ENCODE assay signal across 11 cellular contexts in the genomic region with DNA sequence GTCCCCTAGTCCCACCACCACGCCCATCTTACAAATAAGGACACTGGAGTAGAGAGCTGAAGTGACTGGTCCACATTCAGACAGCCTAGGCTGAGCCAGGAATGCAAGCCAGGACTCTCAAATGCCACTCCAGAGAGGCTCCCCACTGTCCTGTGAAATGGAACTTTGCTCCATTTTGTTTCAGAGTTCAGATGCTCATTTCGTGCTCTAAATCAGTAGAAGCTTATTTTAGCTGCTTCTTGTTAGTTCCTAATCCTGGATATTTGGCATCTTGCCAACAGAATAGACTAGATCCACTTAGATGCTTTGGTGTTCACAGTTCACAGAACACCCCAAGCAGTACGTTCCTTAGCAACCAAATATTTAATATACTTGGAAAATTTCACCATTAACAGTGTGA. TPM values are rescaled to one million over a fixed set of nuclear protein-coding genes. Genes with fewer than 3 reads are reported as not detected.
A peak's percentile ranks its signal among the peaks of the same experiment; 100 is the strongest.
DNase-seq lines count a peak whose midpoint lies in the region; ATAC-seq and TF ChIP-seq lines count a peak whose summit lies in the region.
"Had no signal": no experiment of that assay in that cellular context is flagged by ENCODE, and none has a peak within 500 bp of the region (broad histone marks: within the 10 kb centered on the region; RNA-seq: fewer than 3 reads in every experiment).

No MANE protein-coding gene starts in this region.

- CTCF ChIA-PET in AG04449 (lab: Yijun Ruan, JAX) = interaction anchor here (1.1 kb wide), 1 partner anchor 16 kb away, joined by 3 read pairs; no protein-coding TSS in a partner anchor

- peak; percentile 12 for DNase-seq in AG04449 (ENCODE audit: low read depth, low spot score)
- DNase-seq in LHCN-M2 (ENCODE audit: low read depth) = peak; percentile 9
- no peak for DNase-seq in coronary artery (ENCODE audit: low spot score)
- DNase-seq in mesendoderm = peak; percentile 14
- DNase-seq in NCI-H2081 treated with DMSO at 0.1 percent for 48 hours (lab: John Stamatoyannopoulos, UW) = no peak
- no peak for DNase-seq in activated CD4-positive, CD25-positive, alpha-beta regulatory T cell treated with anti-CD3 and anti-CD28 coated beads, Interleukin-2, amount 50 U/mL, for 72 hours
- DNase-seq: CD8-positive, alpha-beta memory T cell; GOT3 had no signal

- no peak overlapping the region for H3K4me2 ChIP-seq in mesendoderm (ENCODE audit: low read length)

- H3K9ac ChIP-seq in mesendoderm (ENCODE audit: low read length) = no peak overlapping the region

- H4K8ac ChIP-seq in mesendoderm (ENCODE audit: low read depth, low read length) = no peak overlapping the region

- no peak overlapping the region for H3K4me3 ChIP-seq in AG04449 (ENCODE audit: low read depth, low read length)
- H3K4me3 ChIP-seq in coronary artery = no peak overlapping the region
- no peak overlapping the region for H3K4me3 ChIP-seq in mesendoderm (ENCODE audit: low read length)

- no CpG with 5 or more reads among the region's 3 CpGs for WGBS in mesendoderm (ENCODE audit: extremely low coverage, insufficient coverage, low lambda C conversion rate)

- H3K4ac ChIP-seq in mesendoderm (ENCODE audit: low read depth, low read length) = no peak overlapping the region

- no peak overlapping the region for H2BK5ac ChIP-seq in mesendoderm (ENCODE audit: low read length)

- ATAC-seq in HG03378 (IDR thresholded peaks at IDR 0.05; ENCODE audit: unreplicated experiment) (no peak), HG02870 (IDR thresholded peaks at IDR 0.05; ENCODE audit: unreplicated experiment) (no peak)

- H3K36me3 ChIP-seq in mesendoderm (ENCODE audit: control insufficient read depth, insufficient read depth, low read length) = peaks cover 4% of the 10 kb centered on the region

- H2BK15ac ChIP-seq in mesendoderm (replicated peaks; ENCODE audit: low read depth) = no peak overlapping the region

- H3K18ac ChIP-seq in mesendoderm (ENCODE audit: low read length) = no peak overlapping the region

- H4K5ac ChIP-seq in mesendoderm (ENCODE audit: low read length) = no peak overlapping the region

- TF ChIP-seq CTCF in AG04449 (IDR thresholded peaks at IDR 0.05; ENCODE audit: insufficient read depth, low read length, missing control alignments) (no peak), coronary artery (IDR thresholded peaks at IDR 0.05) (no peak)

- POLR2A ChIA-PET in AG04449 (lab: Yijun Ruan, JAX) = interaction anchor here (0.6 kb wide), 1 partner anchor 627 kb away, joined by 3 read pairs; no protein-coding TSS in a partner anchor

- no peak overlapping the region for H2AK5ac ChIP-seq in mesendoderm (ENCODE audit: low read length)

- H3K27ac ChIP-seq in coronary artery = peak overlapping the region; percentile 5 to 34
- H3K27ac ChIP-seq in mesendoderm (ENCODE audit: low read depth, low read length) = no peak overlapping the region
- H3K27ac ChIP-seq: HL-60 had no signal

- H3K23ac ChIP-seq in mesendoderm (ENCODE audit: low read length) = no peak overlapping the region

- H3K79me2 ChIP-seq in mesendoderm (ENCODE audit: control insufficient read depth, insufficient read depth, low read length) = no peaks in the 10 kb centered on the region

- no peak overlapping the region for H2BK120ac ChIP-seq in mesendoderm (ENCODE audit: low read depth, low read length)

- H3K4me1 ChIP-seq in mesendoderm (ENCODE audit: control insufficient read depth, low read depth, low read length) = no peaks in the 10 kb centered on the region

- no peaks in the 10 kb centered on the region for H3K79me1 ChIP-seq in mesendoderm (ENCODE audit: low read length)

- no peak overlapping the region for H3K56ac ChIP-seq in mesendoderm (ENCODE audit: low read length)

- no peaks in the 10 kb centered on the region for H3K27me3 ChIP-seq in mesendoderm (ENCODE audit: insufficient read depth, low read length, poor library complexity)

RNA-seq across cellular contexts. Expression of a gene that starts 7.4 kb away (rescaled TPM):
- not detected in 2 replicates for total RNA-seq in LHCN-M2 (2014; rRNA removed)
- polyA plus RNA-seq in LHCN-M2 (2012) = not detected
- polyA plus RNA-seq in mesendoderm (2013, experiment 1 of 2) = not detected
- polyA plus RNA-seq in mesendoderm (2013, experiment 2 of 2) = not detected
- polyA plus RNA-seq: CD8-positive, alpha-beta memory T cell had no signal

RNA-seq across cellular contexts. Expression of a gene that starts 48.7 kb away (rescaled TPM):
- total RNA-seq in LHCN-M2 (2014; rRNA removed) = 17.2 and 22.2 TPM in 2 replicates
- 5.5 TPM for polyA plus RNA-seq in LHCN-M2 (2012)
- polyA plus RNA-seq in mesendoderm (2013, experiment 1 of 2) = 23.3 TPM
- polyA plus RNA-seq in mesendoderm (2013, experiment 2 of 2) = 23.2 TPM

RNA-seq across cellular contexts. Expression of a gene that starts 54.8 kb away (rescaled TPM):
- 93.6 and 106 TPM in 2 replicates for total RNA-seq in LHCN-M2 (2014; rRNA removed)
- 75.6 TPM for polyA plus RNA-seq in LHCN-M2 (2012)
- 31.6 TPM for polyA plus RNA-seq in mesendoderm (2013, experiment 1 of 2)
- 32.5 TPM for polyA plus RNA-seq in mesendoderm (2013, experiment 2 of 2)

RNA-seq across cellular contexts. Expression of a gene that starts 55.1 kb away (rescaled TPM):
- total RNA-seq in LHCN-M2 (2014; rRNA removed) = 66.9 and 68.1 TPM in 2 replicates
- polyA plus RNA-seq in LHCN-M2 (2012) = 34.4 TPM
- 146 TPM for polyA plus RNA-seq in mesendoderm (2013, experiment 1 of 2)
- 144 TPM for polyA plus RNA-seq in mesendoderm (2013, experiment 2 of 2)

Comparison
In these comparisons a context has a peak if more than half of its experiments do, and no peak if none do; other contexts are left out.
1. DNase-seq: peak in AG04449 (single experiment), LHCN-M2 (single experiment) and mesendoderm (single experiment); none in coronary artery (single experiment), NCI-H2081 treated with DMSO at 0.1 percent for 48 hours (single experiment) and activated CD4-positive, CD25-positive, alpha-beta regulatory T cell treated with anti-CD3 and anti-CD28 coated beads, Interleukin-2, amount 50 U/mL, for 72 hours (single experiment).